ENCODE assay signal across 7 cellular contexts in the genomic region with DNA sequence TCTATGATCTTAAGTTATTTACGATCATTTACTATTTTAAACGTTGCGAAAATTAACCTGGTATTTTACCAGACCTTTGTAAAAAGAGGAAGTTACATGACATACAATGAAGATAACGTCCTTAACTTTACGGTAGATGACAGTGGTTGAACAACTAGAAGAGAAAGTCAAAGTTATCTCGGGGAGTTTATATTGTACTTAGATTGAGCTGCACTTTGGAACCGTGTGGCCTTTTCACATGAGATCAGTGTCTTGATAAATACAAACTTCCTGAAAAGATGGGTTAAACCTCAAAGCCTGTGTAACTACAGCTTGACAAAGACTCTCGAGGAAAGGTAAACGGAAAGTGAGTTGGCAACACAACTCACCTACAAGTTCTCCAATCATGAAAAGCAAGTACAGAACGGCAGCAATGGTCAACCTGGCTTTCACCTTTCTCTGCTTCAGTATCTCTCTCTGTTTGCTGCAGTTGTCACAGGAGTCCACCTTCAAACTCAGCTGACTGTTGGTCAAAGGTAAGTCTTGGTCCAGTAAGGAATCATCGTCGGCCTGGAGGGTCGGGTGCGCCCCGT. TPM values are rescaled to one million over a fixed set of nuclear protein-coding genes. Genes with fewer than 3 reads are reported as not detected.
A peak's percentile ranks its signal among the peaks of the same experiment; 100 is the strongest.
DNase-seq lines count a peak whose midpoint lies in the region; ATAC-seq and TF ChIP-seq lines count a peak whose summit lies in the region.

No MANE protein-coding gene starts in this region.

- H3K9me2 ChIP-seq in SU-DHL-6 (replicated peaks; ENCODE audit: insufficient read depth, low read length), result no peaks in the 10 kb centered on the region

- H3K4me3 Mint-ChIP-seq in neural progenitor cell, result peak overlapping the region; percentile 89

- H3K4me3 ChIP-seq in SU-DHL-6 (ENCODE audit: insufficient read depth, low read length, poor library complexity, severe bottlenecking) (peak overlapping the region; percentile 56), esophagus (ENCODE audit: low read depth in 1 of 2, low read length in 2 of 2) (peak overlapping the region; percentile 59 to 68), neural progenitor cell (peak overlapping the region; percentile 64)

- H3F3A ChIP-seq in SU-DHL-6 (ENCODE audit: insufficient read depth) (peaks cover 5% of the 10 kb centered on the region; the same call in 1 of the 2 replicates), neural progenitor cell (ENCODE audit: low read depth) (peaks cover 5% of the 10 kb centered on the region)

- H3K4me1 Mint-ChIP-seq in neural progenitor cell, result peaks cover 10% of the 10 kb centered on the region

- peaks cover 17% of the 10 kb centered on the region for H3K27me3 Mint-ChIP-seq in neural progenitor cell (ENCODE audit: insufficient read depth, low read depth)

- H3K9ac ChIP-seq in SU-DHL-6 (ENCODE audit: low read length) (peak overlapping the region; percentile 57), neural progenitor cell (no peak overlapping the region)

- TF ChIP-seq CTCF in GM13976 (IDR thresholded peaks at IDR 0.05; ENCODE audit: borderline replicate concordance, control extremely low read depth, extremely low read depth, insufficient read depth, missing control alignments), result no peak
- TF ChIP-seq CTCF in SU-DHL-6 (IDR thresholded peaks at IDR 0.05; ENCODE audit: insufficient read depth, low read length, poor library complexity, severe bottlenecking), result no peak
- TF ChIP-seq CTCF in neural progenitor cell (IDR thresholded peaks at IDR 0.05), result no peak

- H3K36me3 ChIP-seq in SU-DHL-6 (ENCODE audit: low read length), result no peaks in the 10 kb centered on the region
- no peaks in the 10 kb centered on the region for H3K36me3 ChIP-seq in esophagus (ENCODE audit: control insufficient read depth in 2 of 2, insufficient read depth in 2 of 2, low read length in 1 of 2)
- H3K36me3 ChIP-seq in neural progenitor cell, result no peaks in the 10 kb centered on the region

- H3K4me2 ChIP-seq in SU-DHL-6 (ENCODE audit: low read depth, low read length, poor library complexity, severe bottlenecking) (peak overlapping the region; percentile 78), neural progenitor cell (peak overlapping the region; percentile 86)

- H3K9me3 Mint-ChIP-seq in neural progenitor cell, result peaks cover 2% of the 10 kb centered on the region

- H3K4me1 ChIP-seq in esophagus (ENCODE audit: control insufficient read depth in 2 of 2, insufficient read depth in 2 of 2, low read length in 1 of 2) (no peaks in the 10 kb centered on the region), neural progenitor cell (no peaks in the 10 kb centered on the region)

- H3K79me2 ChIP-seq in SU-DHL-6 (ENCODE audit: insufficient read depth, low read length) (no peaks in the 10 kb centered on the region), neural progenitor cell (ENCODE audit: low read depth) (no peaks in the 10 kb centered on the region)

- H3K27ac ChIP-seq in SU-DHL-6 (ENCODE audit: low read depth, low read length), result no peak overlapping the region
- H3K27ac ChIP-seq in esophagus (ENCODE audit: low read depth in 2 of 2, low read length in 1 of 2), result peak overlapping the region; percentile 83 to 88
- H3K27ac ChIP-seq in neural progenitor cell, result no peak overlapping the region

- H2AFZ ChIP-seq in SU-DHL-6 (ENCODE audit: low read depth, low read length, severe bottlenecking), result peak overlapping the region; percentile 94
- peak overlapping the region; percentile 97 for H2AFZ ChIP-seq in neural progenitor cell (replicated peaks)

- no peaks in the 10 kb centered on the region for H4K20me1 ChIP-seq in SU-DHL-6 (ENCODE audit: low read depth, low read length)
- no peaks in the 10 kb centered on the region for H4K20me1 ChIP-seq in neural progenitor cell (ENCODE audit: low read depth)

- 10 to 11% methylated on average over 15 of the region's 15 CpGs for WGBS in esophagus, 2 donors

- peak overlapping the region; percentile 48 for H3K27ac Mint-ChIP-seq in neural progenitor cell

- in situ Hi-C loops in GM13976 (cut with MboI; ENCODE audit: low sequenced_read_pairs, unreplicated experiment), result no loop called here

- peak; percentile 54 for DNase-seq in GM13976 (ENCODE audit: low spot score)
- DNase-seq in neural progenitor cell (ENCODE audit: low spot score), result no peak

- H3K27me3 ChIP-seq in SU-DHL-6 (ENCODE audit: low read length) (no peaks in the 10 kb centered on the region), esophagus (ENCODE audit: control insufficient read depth in 1 of 2, insufficient read depth in 2 of 2, low read length in 2 of 2) (no peaks in the 10 kb centered on the region), neural progenitor cell (peaks cover 94% of the 10 kb centered on the region)

- H3K36me3 Mint-ChIP-seq in neural progenitor cell, result peaks cover 2% of the 10 kb centered on the region

- H3K9me3 ChIP-seq in SU-DHL-6 (ENCODE audit: insufficient read depth, low read length) (no peaks in the 10 kb centered on the region), esophagus (ENCODE audit: control insufficient read depth in 2 of 2, insufficient read depth in 1 of 2, low read depth in 1 of 2, low read length in 1 of 2) (no peaks in the 10 kb centered on the region), neural progenitor cell (ENCODE audit: low read depth) (no peaks in the 10 kb centered on the region)

- ATAC-seq in HG02840 (IDR thresholded peaks at IDR 0.05; ENCODE audit: low FRiP score, unreplicated experiment), result peak; percentile 17
- no peak for ATAC-seq in HG03039 (IDR thresholded peaks at IDR 0.05; ENCODE audit: unreplicated experiment)
- no peak for ATAC-seq in GM19452 (IDR thresholded peaks at IDR 0.05; ENCODE audit: unreplicated experiment)

RNA-seq across cellular contexts. Expression of a gene that starts 0.9 kb away (rescaled TPM):
- 1 to 10 TPM; 2.9 to 3.0 TPM for polyA plus RNA-seq in esophagus
- 0.02 and 0.19 TPM in 2 replicates for total RNA-seq in neural progenitor cell (ENCODE audit: low replicate concordance)

Comparison
In these comparisons a context has a peak if more than half of its experiments do, and no peak if none do; other contexts are left out.
1. H3K27ac ChIP-seq: peak in esophagus (2 of 2); none in SU-DHL-6 (single experiment) and neural progenitor cell (single experiment).
2. Peak in every context shown above with its lines, with median percentiles within 50 percentile points of each other: H3K4me3 ChIP-seq.